In the genomic region with DNA sequence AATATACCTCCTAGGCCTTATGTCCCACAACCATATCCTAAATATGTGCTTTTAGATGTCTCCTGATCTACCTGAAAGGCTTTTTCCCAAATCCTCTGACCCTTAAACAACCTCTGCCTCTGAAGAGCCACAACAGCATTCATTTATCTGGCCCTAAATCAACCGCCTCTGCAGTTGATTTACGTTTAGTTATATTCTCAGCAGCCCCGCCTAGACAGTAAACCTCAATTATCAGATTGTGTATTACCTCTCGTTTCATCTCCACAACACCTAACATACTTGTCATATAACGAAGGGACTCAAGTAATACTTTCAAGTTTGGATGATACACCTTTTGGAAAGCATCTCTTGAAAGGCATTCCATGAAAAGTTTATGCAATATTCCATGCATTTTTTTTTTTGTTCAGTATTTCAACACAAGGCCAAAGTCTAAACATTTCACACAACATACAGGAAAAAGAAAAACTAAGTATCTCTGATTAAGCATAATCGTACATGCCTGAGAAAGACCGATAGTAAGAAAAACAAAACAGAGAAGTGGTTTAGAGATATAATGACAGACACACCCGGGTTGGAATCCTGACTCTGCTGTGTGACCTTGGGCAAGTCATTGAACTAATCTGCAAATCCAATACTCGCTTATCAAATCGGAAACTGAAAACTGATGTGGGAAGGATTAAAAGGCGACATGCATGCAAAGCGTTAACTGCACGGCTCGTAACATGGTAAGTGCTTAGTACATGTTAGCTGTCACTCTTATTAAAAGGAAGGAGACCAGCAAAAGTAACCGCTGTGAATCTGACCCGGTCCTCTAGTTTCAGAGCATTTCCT, we compare ENCODE assay signal across 8 cellular contexts. TPM values are rescaled to one million over a fixed set of nuclear protein-coding genes. Genes with fewer than 3 reads are reported as not detected.
DNase-seq lines count a peak whose midpoint lies in the region; ATAC-seq, FAIRE-seq and TF ChIP-seq lines count a peak whose summit lies in the region.

No MANE protein-coding gene starts in this region.

- no peak for FAIRE-seq in small intestine (lab: Jason Lieb, UNC)
- no peak for FAIRE-seq in urothelium cell line (lab: Jason Lieb, UNC)

- ATAC-seq in left cardiac atrium (no peak), foreskin keratinocyte (peak; percentile 6)

- intact Hi-C loops in left cardiac atrium (cut with DNase I) = loop anchor here in 1 of 2 donors (10.0 kb wide), 1 partner anchor 54 kb away; the partner anchor contains the start of gene TRNT1

- WGBS in small intestine, 3 donors = 4 to 14% (median 7%) methylated on average over 16 of the region's 16 CpGs

- TF ChIP-seq CTCF in cardiac muscle cell (IDR thresholded peaks at IDR 0.05; ENCODE audit: low read depth, low read length) (no peak), foreskin keratinocyte (conservative IDR thresholded peaks at IDR 0.05) (no peak)

- H3K4me3 ChIP-seq in cardiac muscle cell (peak overlapping the region; percentile 97), SJSA1 (peak overlapping the region; percentile 86), small intestine (ENCODE audit: low read depth in 1 of 2, low read length in 2 of 2) (peak overlapping the region; percentile 91 to 92)

- H3K4me1 ChIP-seq in cardiac muscle cell (ENCODE audit: low read depth) (peaks cover 7% of the 10 kb centered on the region), SJSA1 (replicated peaks) (peaks cover 14% of the 10 kb centered on the region), foreskin keratinocyte (peaks cover 9% of the 10 kb centered on the region), small intestine (ENCODE audit: control insufficient read depth in 2 of 2, insufficient read depth in 1 of 2, low read depth in 1 of 2, low read length in 1 of 2) (peaks cover 4 to 9% of the 10 kb centered on the region in 2 donors)

- peaks cover 6% of the 10 kb centered on the region for H3K36me3 ChIP-seq in cardiac muscle cell
- peaks cover 11% of the 10 kb centered on the region for H3K36me3 ChIP-seq in SJSA1
- H3K36me3 ChIP-seq in small intestine (ENCODE audit: control insufficient read depth in 2 of 2, insufficient read depth in 2 of 2, low read length in 2 of 2) = peaks cover 0 to 2% of the 10 kb centered on the region in 2 donors

- no peak for DNase-seq in cardiac muscle cell (ENCODE audit: low read depth in 1 of 2, low spot score in 1 of 2)
- no peak for DNase-seq in left cardiac atrium
- DNase-seq in SJSA1 (ENCODE audit: low read depth in 1 of 2, low spot score in 2 of 2) = no peak
- no peak for DNase-seq in foreskin keratinocyte
- peak; percentile 19 for DNase-seq in small intestine
- DNase-seq in middle frontal gyrus (ENCODE audit: extremely low spot score, low spot score) = no peak
- DNase-seq in urothelium cell line (ENCODE audit: low spot score) = no peak
- DNase-seq in effector CD4-positive, alpha-beta T cell = no peak

- H3K9me3 ChIP-seq in cardiac muscle cell (ENCODE audit: low read depth) (no peaks in the 10 kb centered on the region), SJSA1 (replicated peaks) (no peaks in the 10 kb centered on the region), small intestine (ENCODE audit: control insufficient read depth, low read depth) (no peaks in the 10 kb centered on the region)

- H3K27me3 ChIP-seq in cardiac muscle cell (peaks cover 4% of the 10 kb centered on the region), SJSA1 (replicated peaks) (no peaks in the 10 kb centered on the region), foreskin keratinocyte (no peaks in the 10 kb centered on the region), small intestine (ENCODE audit: control insufficient read depth in 2 of 2, insufficient read depth in 2 of 2, low read length in 2 of 2) (no peaks in the 10 kb centered on the region)

- H3K27ac ChIP-seq in cardiac muscle cell = no peak overlapping the region
- H3K27ac ChIP-seq in SJSA1 = no peak overlapping the region
- H3K27ac ChIP-seq in foreskin keratinocyte = peak overlapping the region; percentile 30
- H3K27ac ChIP-seq in small intestine (ENCODE audit: low read depth in 1 of 2, low read length in 1 of 2) = peak overlapping the region; percentile 30 to 89

RNA-seq across cellular contexts. Expression of gene CRBN, which starts 0.8 kb away (rescaled TPM):
- total RNA-seq in cardiac muscle cell (47.3 and 63.0 TPM in 2 replicates), left cardiac atrium (10 to 100 TPM; 32.1 to 42.4 TPM), foreskin keratinocyte (22.6 and 23.7 TPM in 2 replicates)
- polyA plus RNA-seq in cardiac muscle cell (44.5 and 47.2 TPM in 2 replicates), foreskin keratinocyte (13.2 and 14.4 TPM in 2 replicates), small intestine (10 to 100 TPM; 26.6 to 33.8 (median 32.4) TPM)
- 18.5 and 52.5 TPM in 2 replicates for total RNA-seq in SJSA1 (2014; rRNA removed; shearing (Covaris generic))

RNA-seq across cellular contexts. Expression of gene TRNT1, which starts 52.0 kb away (rescaled TPM):
- 9.8 and 12.2 TPM in 2 replicates for total RNA-seq in cardiac muscle cell
- 25.1 and 25.6 TPM in 2 replicates for polyA plus RNA-seq in cardiac muscle cell
- 10 to 100 TPM; 15.6 to 16.1 TPM for total RNA-seq in left cardiac atrium
- 18.9 and 36.7 TPM in 2 replicates for total RNA-seq in SJSA1 (2014; rRNA removed; shearing (Covaris generic))
- total RNA-seq in foreskin keratinocyte = 15.2 and 15.6 TPM in 2 replicates
- polyA plus RNA-seq in foreskin keratinocyte = 8.0 and 9.0 TPM in 2 replicates
- polyA plus RNA-seq in small intestine = 10 to 100 TPM in 2 of 3 donors, 1 to 10 TPM in 1; 6.5 to 11.7 (median 11.0) TPM

Comparison
In these comparisons a context has a peak if more than half of its experiments do, and no peak if none do; other contexts are left out.
1. H3K27ac ChIP-seq: peak in foreskin keratinocyte (single experiment) and small intestine (2 of 2); none in cardiac muscle cell (single experiment) and SJSA1 (single experiment).
2. Peak in every context shown above with its lines, with median percentiles within 50 percentile points of each other: H3K4me3 ChIP-seq.